1 cellular context compared by ENCODE assay signal in the genomic region with DNA sequence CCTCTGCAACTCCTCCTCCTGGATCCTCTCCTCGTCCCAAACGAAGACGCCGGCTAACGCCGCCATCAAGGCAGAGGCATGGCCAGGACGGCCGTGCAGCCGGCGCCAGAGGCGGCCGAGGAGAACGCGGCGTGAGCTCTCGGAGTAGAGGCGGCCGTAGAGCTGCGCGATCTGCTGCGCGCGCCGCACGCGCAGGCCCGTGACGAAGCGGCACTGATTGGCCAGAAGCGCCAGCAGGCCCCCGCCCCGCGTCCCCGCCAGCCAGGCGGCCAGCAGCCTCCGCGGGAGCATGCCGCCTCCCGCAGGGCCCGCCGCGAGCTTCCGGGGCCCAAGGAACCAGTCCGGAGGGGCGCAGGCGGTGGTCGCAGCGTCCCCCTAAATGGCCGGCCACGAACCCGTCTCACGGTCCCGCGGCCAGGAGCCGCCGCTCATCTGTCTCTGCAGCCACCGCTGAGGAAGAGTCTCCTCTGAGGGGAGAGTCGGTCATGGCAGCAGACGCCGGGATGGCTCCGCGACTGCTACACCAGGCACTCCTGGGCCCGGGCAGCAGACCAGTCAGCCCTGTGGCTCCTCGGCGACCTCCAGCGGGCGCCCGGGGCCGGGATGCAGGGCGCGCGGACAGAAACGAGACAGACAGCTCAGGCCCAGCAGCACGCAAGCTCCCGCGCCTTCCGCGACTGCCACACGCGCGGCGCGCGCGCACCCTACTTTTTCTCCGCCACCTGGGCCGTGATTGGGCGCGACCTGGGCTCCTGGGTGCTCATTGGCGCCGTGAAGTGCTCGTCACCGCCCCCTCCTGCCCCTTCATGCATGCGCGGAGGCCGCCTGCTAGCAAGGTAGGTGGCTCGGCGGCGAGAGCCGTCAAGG.
A peak's percentile ranks its signal among the peaks of the same experiment; 100 is the strongest.
TF ChIP-seq lines count a peak whose summit lies in the region.

A gene with protein sequence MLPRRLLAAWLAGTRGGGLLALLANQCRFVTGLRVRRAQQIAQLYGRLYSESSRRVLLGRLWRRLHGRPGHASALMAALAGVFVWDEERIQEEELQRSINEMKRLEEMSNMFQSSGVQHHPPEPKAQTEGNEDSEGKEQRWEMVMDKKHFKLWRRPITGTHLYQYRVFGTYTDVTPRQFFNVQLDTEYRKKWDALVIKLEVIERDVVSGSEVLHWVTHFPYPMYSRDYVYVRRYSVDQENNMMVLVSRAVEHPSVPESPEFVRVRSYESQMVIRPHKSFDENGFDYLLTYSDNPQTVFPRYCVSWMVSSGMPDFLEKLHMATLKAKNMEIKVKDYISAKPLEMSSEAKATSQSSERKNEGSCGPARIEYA (minus strand): TSS at position 684 of the 867 bp plus-strand sequence. CDS start 393 bp downstream, at position 291.

TF ChIP-seq in K562, 482 proteins besides CTCF, POLR2A, EP300 and RAD21 (continued from another document and continues in another):
- TF ChIP-seq, protein P1, sequence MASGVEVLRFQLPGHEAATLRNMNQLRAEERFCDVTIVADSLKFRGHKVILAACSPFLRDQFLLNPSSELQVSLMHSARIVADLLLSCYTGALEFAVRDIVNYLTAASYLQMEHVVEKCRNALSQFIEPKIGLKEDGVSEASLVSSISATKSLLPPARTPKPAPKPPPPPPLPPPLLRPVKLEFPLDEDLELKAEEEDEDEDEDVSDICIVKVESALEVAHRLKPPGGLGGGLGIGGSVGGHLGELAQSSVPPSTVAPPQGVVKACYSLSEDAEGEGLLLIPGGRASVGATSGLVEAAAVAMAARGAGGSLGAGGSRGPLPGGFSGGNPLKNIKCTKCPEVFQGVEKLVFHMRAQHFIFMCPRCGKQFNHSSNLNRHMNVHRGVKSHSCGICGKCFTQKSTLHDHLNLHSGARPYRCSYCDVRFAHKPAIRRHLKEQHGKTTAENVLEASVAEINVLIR (CRISPR knock-in tag; IDR thresholded peaks at IDR 0.05), result 0 out of 2 replicates have a peak, but pooled peaks have one; percentile 32
- TF ChIP-seq NEUROD1 (IDR thresholded peaks at IDR 0.05; ENCODE audit: borderline replicate concordance, low read depth, low read length, partially characterized antibody) (peak; percentile 92), NFIX (CRISPR knock-in tag; IDR thresholded peaks at IDR 0.05; ENCODE audit: low read depth) (no peak), TAF7 (tag; IDR thresholded peaks at IDR 0.05) (peak; percentile 73), CREM (IDR thresholded peaks at IDR 0.05; ENCODE audit: low read depth) (peak; percentile 86), SLC30A9 (CRISPR knock-in tag; IDR thresholded peaks at IDR 0.05) (no peak), ZBTB8A (IDR thresholded peaks at IDR 0.05; ENCODE audit: partially characterized antibody) (no peak), ZFP36 (IDR thresholded peaks at IDR 0.05; ENCODE audit: low read depth, low read length, partially characterized antibody) (no peak), IRF2 (CRISPR knock-in tag; IDR thresholded peaks at IDR 0.05) (no peak), ZSCAN29 (IDR thresholded peaks at IDR 0.05) (0 out of 2 replicates have a peak, but pooled peaks have one; percentile 37), DNMT1 (IDR thresholded peaks at IDR 0.05) (no peak), MYBL2 (IDR thresholded peaks at IDR 0.05; ENCODE audit: low read depth) (no peak), MYBL2 (CRISPR knock-in tag; IDR thresholded peaks at IDR 0.05; ENCODE audit: borderline replicate concordance) (no peak), TARDBP (IDR thresholded peaks at IDR 0.05) (0 out of 2 replicates have a peak, but pooled peaks have one; percentile 50), ZNF436 (CRISPR knock-in tag; IDR thresholded peaks at IDR 0.05) (no peak)
- TF ChIP-seq, protein P2, sequence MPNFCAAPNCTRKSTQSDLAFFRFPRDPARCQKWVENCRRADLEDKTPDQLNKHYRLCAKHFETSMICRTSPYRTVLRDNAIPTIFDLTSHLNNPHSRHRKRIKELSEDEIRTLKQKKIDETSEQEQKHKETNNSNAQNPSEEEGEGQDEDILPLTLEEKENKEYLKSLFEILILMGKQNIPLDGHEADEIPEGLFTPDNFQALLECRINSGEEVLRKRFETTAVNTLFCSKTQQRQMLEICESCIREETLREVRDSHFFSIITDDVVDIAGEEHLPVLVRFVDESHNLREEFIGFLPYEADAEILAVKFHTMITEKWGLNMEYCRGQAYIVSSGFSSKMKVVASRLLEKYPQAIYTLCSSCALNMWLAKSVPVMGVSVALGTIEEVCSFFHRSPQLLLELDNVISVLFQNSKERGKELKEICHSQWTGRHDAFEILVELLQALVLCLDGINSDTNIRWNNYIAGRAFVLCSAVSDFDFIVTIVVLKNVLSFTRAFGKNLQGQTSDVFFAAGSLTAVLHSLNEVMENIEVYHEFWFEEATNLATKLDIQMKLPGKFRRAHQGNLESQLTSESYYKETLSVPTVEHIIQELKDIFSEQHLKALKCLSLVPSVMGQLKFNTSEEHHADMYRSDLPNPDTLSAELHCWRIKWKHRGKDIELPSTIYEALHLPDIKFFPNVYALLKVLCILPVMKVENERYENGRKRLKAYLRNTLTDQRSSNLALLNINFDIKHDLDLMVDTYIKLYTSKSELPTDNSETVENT (CRISPR knock-in tag; IDR thresholded peaks at IDR 0.05), result peak; percentile 93
- TF ChIP-seq, protein P3, sequence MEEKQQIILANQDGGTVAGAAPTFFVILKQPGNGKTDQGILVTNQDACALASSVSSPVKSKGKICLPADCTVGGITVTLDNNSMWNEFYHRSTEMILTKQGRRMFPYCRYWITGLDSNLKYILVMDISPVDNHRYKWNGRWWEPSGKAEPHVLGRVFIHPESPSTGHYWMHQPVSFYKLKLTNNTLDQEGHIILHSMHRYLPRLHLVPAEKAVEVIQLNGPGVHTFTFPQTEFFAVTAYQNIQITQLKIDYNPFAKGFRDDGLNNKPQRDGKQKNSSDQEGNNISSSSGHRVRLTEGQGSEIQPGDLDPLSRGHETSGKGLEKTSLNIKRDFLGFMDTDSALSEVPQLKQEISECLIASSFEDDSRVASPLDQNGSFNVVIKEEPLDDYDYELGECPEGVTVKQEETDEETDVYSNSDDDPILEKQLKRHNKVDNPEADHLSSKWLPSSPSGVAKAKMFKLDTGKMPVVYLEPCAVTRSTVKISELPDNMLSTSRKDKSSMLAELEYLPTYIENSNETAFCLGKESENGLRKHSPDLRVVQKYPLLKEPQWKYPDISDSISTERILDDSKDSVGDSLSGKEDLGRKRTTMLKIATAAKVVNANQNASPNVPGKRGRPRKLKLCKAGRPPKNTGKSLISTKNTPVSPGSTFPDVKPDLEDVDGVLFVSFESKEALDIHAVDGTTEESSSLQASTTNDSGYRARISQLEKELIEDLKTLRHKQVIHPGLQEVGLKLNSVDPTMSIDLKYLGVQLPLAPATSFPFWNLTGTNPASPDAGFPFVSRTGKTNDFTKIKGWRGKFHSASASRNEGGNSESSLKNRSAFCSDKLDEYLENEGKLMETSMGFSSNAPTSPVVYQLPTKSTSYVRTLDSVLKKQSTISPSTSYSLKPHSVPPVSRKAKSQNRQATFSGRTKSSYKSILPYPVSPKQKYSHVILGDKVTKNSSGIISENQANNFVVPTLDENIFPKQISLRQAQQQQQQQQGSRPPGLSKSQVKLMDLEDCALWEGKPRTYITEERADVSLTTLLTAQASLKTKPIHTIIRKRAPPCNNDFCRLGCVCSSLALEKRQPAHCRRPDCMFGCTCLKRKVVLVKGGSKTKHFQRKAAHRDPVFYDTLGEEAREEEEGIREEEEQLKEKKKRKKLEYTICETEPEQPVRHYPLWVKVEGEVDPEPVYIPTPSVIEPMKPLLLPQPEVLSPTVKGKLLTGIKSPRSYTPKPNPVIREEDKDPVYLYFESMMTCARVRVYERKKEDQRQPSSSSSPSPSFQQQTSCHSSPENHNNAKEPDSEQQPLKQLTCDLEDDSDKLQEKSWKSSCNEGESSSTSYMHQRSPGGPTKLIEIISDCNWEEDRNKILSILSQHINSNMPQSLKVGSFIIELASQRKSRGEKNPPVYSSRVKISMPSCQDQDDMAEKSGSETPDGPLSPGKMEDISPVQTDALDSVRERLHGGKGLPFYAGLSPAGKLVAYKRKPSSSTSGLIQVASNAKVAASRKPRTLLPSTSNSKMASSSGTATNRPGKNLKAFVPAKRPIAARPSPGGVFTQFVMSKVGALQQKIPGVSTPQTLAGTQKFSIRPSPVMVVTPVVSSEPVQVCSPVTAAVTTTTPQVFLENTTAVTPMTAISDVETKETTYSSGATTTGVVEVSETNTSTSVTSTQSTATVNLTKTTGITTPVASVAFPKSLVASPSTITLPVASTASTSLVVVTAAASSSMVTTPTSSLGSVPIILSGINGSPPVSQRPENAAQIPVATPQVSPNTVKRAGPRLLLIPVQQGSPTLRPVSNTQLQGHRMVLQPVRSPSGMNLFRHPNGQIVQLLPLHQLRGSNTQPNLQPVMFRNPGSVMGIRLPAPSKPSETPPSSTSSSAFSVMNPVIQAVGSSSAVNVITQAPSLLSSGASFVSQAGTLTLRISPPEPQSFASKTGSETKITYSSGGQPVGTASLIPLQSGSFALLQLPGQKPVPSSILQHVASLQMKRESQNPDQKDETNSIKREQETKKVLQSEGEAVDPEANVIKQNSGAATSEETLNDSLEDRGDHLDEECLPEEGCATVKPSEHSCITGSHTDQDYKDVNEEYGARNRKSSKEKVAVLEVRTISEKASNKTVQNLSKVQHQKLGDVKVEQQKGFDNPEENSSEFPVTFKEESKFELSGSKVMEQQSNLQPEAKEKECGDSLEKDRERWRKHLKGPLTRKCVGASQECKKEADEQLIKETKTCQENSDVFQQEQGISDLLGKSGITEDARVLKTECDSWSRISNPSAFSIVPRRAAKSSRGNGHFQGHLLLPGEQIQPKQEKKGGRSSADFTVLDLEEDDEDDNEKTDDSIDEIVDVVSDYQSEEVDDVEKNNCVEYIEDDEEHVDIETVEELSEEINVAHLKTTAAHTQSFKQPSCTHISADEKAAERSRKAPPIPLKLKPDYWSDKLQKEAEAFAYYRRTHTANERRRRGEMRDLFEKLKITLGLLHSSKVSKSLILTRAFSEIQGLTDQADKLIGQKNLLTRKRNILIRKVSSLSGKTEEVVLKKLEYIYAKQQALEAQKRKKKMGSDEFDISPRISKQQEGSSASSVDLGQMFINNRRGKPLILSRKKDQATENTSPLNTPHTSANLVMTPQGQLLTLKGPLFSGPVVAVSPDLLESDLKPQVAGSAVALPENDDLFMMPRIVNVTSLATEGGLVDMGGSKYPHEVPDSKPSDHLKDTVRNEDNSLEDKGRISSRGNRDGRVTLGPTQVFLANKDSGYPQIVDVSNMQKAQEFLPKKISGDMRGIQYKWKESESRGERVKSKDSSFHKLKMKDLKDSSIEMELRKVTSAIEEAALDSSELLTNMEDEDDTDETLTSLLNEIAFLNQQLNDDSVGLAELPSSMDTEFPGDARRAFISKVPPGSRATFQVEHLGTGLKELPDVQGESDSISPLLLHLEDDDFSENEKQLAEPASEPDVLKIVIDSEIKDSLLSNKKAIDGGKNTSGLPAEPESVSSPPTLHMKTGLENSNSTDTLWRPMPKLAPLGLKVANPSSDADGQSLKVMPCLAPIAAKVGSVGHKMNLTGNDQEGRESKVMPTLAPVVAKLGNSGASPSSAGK (IDR thresholded peaks at IDR 0.05), result peak; percentile 85
- TF ChIP-seq, protein P4, sequence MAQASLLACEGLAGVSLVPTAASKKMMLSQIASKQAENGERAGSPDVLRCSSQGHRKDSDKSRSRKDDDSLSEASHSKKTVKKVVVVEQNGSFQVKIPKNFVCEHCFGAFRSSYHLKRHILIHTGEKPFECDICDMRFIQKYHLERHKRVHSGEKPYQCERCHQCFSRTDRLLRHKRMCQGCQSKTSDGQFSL (CRISPR knock-in tag; IDR thresholded peaks at IDR 0.05), result peak; percentile 82; the same call in 1 of the 2 replicates
- TF ChIP-seq, protein P4 (tag; IDR thresholded peaks at IDR 0.05), result 0 out of 4 replicates have a peak, but pooled peaks of 1 of the 2 experiments have one; percentile 16
- TF ChIP-seq, protein P5, sequence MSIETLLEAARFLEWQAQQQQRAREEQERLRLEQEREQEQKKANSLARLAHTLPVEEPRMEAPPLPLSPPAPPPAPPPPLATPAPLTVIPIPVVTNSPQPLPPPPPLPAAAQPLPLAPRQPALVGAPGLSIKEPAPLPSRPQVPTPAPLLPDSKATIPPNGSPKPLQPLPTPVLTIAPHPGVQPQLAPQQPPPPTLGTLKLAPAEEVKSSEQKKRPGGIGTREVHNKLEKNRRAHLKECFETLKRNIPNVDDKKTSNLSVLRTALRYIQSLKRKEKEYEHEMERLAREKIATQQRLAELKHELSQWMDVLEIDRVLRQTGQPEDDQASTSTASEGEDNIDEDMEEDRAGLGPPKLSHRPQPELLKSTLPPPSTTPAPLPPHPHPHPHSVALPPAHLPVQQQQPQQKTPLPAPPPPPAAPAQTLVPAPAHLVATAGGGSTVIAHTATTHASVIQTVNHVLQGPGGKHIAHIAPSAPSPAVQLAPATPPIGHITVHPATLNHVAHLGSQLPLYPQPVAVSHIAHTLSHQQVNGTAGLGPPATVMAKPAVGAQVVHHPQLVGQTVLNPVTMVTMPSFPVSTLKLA (conservative IDR thresholded peaks at IDR 0.05), result peak; percentile 93 to 97
- TF ChIP-seq, protein P6, sequence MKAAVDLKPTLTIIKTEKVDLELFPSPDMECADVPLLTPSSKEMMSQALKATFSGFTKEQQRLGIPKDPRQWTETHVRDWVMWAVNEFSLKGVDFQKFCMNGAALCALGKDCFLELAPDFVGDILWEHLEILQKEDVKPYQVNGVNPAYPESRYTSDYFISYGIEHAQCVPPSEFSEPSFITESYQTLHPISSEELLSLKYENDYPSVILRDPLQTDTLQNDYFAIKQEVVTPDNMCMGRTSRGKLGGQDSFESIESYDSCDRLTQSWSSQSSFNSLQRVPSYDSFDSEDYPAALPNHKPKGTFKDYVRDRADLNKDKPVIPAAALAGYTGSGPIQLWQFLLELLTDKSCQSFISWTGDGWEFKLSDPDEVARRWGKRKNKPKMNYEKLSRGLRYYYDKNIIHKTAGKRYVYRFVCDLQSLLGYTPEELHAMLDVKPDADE (conservative IDR thresholded peaks at IDR 0.05; ENCODE audit: control insufficient read depth, low read depth, low read length), result peak; percentile 52; the same call in 1 of the 2 replicates
- TF ChIP-seq, protein P7, sequence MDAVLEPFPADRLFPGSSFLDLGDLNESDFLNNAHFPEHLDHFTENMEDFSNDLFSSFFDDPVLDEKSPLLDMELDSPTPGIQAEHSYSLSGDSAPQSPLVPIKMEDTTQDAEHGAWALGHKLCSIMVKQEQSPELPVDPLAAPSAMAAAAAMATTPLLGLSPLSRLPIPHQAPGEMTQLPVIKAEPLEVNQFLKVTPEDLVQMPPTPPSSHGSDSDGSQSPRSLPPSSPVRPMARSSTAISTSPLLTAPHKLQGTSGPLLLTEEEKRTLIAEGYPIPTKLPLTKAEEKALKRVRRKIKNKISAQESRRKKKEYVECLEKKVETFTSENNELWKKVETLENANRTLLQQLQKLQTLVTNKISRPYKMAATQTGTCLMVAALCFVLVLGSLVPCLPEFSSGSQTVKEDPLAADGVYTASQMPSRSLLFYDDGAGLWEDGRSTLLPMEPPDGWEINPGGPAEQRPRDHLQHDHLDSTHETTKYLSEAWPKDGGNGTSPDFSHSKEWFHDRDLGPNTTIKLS (IDR thresholded peaks at IDR 0.05; ENCODE audit: borderline replicate concordance, low read depth), result peak; percentile 87
- TF ChIP-seq, protein P8, sequence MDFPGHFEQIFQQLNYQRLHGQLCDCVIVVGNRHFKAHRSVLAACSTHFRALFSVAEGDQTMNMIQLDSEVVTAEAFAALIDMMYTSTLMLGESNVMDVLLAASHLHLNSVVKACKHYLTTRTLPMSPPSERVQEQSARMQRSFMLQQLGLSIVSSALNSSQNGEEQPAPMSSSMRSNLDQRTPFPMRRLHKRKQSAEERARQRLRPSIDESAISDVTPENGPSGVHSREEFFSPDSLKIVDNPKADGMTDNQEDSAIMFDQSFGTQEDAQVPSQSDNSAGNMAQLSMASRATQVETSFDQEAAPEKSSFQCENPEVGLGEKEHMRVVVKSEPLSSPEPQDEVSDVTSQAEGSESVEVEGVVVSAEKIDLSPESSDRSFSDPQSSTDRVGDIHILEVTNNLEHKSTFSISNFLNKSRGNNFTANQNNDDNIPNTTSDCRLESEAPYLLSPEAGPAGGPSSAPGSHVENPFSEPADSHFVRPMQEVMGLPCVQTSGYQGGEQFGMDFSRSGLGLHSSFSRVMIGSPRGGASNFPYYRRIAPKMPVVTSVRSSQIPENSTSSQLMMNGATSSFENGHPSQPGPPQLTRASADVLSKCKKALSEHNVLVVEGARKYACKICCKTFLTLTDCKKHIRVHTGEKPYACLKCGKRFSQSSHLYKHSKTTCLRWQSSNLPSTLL (IDR thresholded peaks at IDR 0.05), result no peak
